Comparison of ENCODE assay signal across 11 cellular contexts in the genomic region with DNA sequence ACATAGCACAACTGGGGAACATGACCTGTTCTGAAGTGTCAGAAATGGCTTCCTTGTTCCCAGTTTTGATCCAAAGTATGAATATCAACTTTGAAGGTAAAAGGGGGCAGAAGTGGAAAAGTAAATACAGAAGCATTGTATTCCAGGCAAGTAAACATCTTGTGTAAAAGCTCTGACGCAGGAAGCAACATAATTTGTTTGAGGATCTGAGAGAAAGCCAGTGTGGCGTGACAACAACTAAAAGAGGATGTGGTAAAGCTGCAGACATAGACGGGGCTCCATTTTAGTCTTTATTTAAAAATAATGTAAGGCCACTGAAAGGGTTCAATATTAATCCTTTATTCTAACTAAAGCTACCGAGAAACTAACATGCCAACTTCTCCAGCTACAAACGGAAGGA.
DNase-seq lines count a peak whose midpoint lies in the region; ATAC-seq and TF ChIP-seq lines count a peak whose summit lies in the region.
"Had no signal": no experiment of that assay in that cellular context is flagged by ENCODE, and none has a peak within 500 bp of the region (broad histone marks: within the 10 kb centered on the region; RNA-seq: fewer than 3 reads in every experiment).

No MANE protein-coding gene starts in this region.

- H2AFZ ChIP-seq in OCI-LY1 (ENCODE audit: low read length), result peak overlapping the region; percentile 71

- no peak overlapping the region for H3K27ac Mint-ChIP-seq in activated CD8-positive, alpha-beta memory T cell treated with anti-CD3 and anti-CD28 coated beads, Interleukin-2, amount 10 ng/mL, durations not matched to agents 7 days and 5 days

- DNase-seq in GM10248 (ENCODE audit: extremely low spot score) (peak; percentile 23), mesenteric fat pad (ENCODE audit: low spot score) (no peak), retina (no peak)
- no peak for DNase-seq in activated CD8-positive, alpha-beta memory T cell treated with anti-CD3 and anti-CD28 coated beads, Interleukin-2, amount 10 ng/mL, durations not matched to agents 7 days and 5 days
- DNase-seq in activated T-cell treated with anti-CD3 and anti-CD28 coated beads, Interleukin-2, amount 50 U/mL, for 4 hours, result no peak
- DNase-seq: DND-41, NCI-H1105, pancreas had no signal

- ATAC-seq in GM21447 (IDR thresholded peaks at IDR 0.05; ENCODE audit: unreplicated experiment) (peak; percentile 99), HG03442 (IDR thresholded peaks at IDR 0.05; ENCODE audit: unreplicated experiment) (peak; percentile 99)
- no peak for ATAC-seq in activated CD8-positive, alpha-beta memory T cell treated with anti-CD3 and anti-CD28 coated beads, Interleukin-2, amount 10 ng/mL, durations not matched to agents 7 days and 5 days
- ATAC-seq in activated T-cell treated with anti-CD3 and anti-CD28 coated beads, Interleukin-2, amount 50 U/mL, for 4 hours, result no peak

- no peak for TF ChIP-seq CTCF in GM10248 (IDR thresholded peaks at IDR 0.05; ENCODE audit: control extremely low read depth, extremely low read depth, low read depth, missing control alignments)
- TF ChIP-seq CTCF in OCI-LY1 (IDR thresholded peaks at IDR 0.05; ENCODE audit: low read length), result no peak

- H3K36me3 ChIP-seq in OCI-LY1 (ENCODE audit: insufficient read depth, low read length), result no peaks in the 10 kb centered on the region
- H3K36me3 ChIP-seq: pancreas had no signal

- H3K27ac ChIP-seq in OCI-LY1 (ENCODE audit: low read depth, low read length, poor library complexity, severe bottlenecking), result peak overlapping the region; percentile 35
- H3K27ac ChIP-seq: pancreas had no signal

- no peak overlapping the region for H3K4me3 Mint-ChIP-seq in activated CD8-positive, alpha-beta memory T cell treated with anti-CD3 and anti-CD28 coated beads, Interleukin-2, amount 10 ng/mL, durations not matched to agents 7 days and 5 days
- H3K4me3 Mint-ChIP-seq in activated T-cell treated with anti-CD3 and anti-CD28 coated beads, Interleukin-2, amount 50 U/mL, for 4 hours, result no peak overlapping the region

- peak overlapping the region; percentile 37; the same call in 1 of the 2 replicates for H3K4me2 ChIP-seq in OCI-LY1 (ENCODE audit: low read length)

- no peaks in the 10 kb centered on the region for H3K36me3 Mint-ChIP-seq in activated CD8-positive, alpha-beta memory T cell treated with anti-CD3 and anti-CD28 coated beads, Interleukin-2, amount 10 ng/mL, durations not matched to agents 7 days and 5 days
- H3K36me3 Mint-ChIP-seq in activated T-cell treated with anti-CD3 and anti-CD28 coated beads, Interleukin-2, amount 50 U/mL, for 4 hours (ENCODE audit: insufficient read depth), result no peaks in the 10 kb centered on the region

- H4K20me1 ChIP-seq in OCI-LY1 (ENCODE audit: insufficient read depth, low read length), result no peaks in the 10 kb centered on the region

- POLR2A ChIA-PET in GM10248 (lab: Yijun Ruan, JAX), result no interaction called here

- H3K9me3 ChIP-seq in OCI-LY1 (ENCODE audit: low read length), result no peaks in the 10 kb centered on the region
- H3K9me3 ChIP-seq: pancreas had no signal

- no peaks in the 10 kb centered on the region for H3F3A ChIP-seq in OCI-LY1 (ENCODE audit: insufficient read depth, low read length)

- H3K27me3 Mint-ChIP-seq in activated CD8-positive, alpha-beta memory T cell treated with anti-CD3 and anti-CD28 coated beads, Interleukin-2, amount 10 ng/mL, durations not matched to agents 7 days and 5 days, result no peaks in the 10 kb centered on the region
- H3K27me3 Mint-ChIP-seq in activated T-cell treated with anti-CD3 and anti-CD28 coated beads, Interleukin-2, amount 50 U/mL, for 4 hours (ENCODE audit: low read depth), result no peaks in the 10 kb centered on the region

- H3K9me3 Mint-ChIP-seq in activated CD8-positive, alpha-beta memory T cell treated with anti-CD3 and anti-CD28 coated beads, Interleukin-2, amount 10 ng/mL, durations not matched to agents 7 days and 5 days (ENCODE audit: low read depth), result no peaks in the 10 kb centered on the region
- H3K9me3 Mint-ChIP-seq in activated T-cell treated with anti-CD3 and anti-CD28 coated beads, Interleukin-2, amount 50 U/mL, for 4 hours, result peaks cover 6% of the 10 kb centered on the region

- no peak overlapping the region for H3K4me3 ChIP-seq in OCI-LY1 (ENCODE audit: low read depth, low read length, poor library complexity, severe bottlenecking)
- H3K4me3 ChIP-seq: pancreas had no signal

- CTCF ChIA-PET in GM10248 (lab: Yijun Ruan, JAX), result interaction anchor here (0.8 kb wide), 1 partner anchor 8 kb away, joined by 3 read pairs; no protein-coding TSS in a partner anchor
- CTCF ChIA-PET in activated CD8-positive, alpha-beta memory T cell treated with anti-CD3 and anti-CD28 coated beads, Interleukin-2, amount 10 ng/mL, durations not matched to agents 7 days and 5 days (lab: Charles Lee), result no interaction called here

- no peaks in the 10 kb centered on the region for H3K79me2 ChIP-seq in OCI-LY1 (ENCODE audit: insufficient read depth, low read length)

- H3K4me1 ChIP-seq in OCI-LY1 (ENCODE audit: insufficient read depth, low read length, severe bottlenecking), result peaks cover 13% of the 10 kb centered on the region
- H3K4me1 ChIP-seq: pancreas had no signal

- no peak overlapping the region for H3K9ac ChIP-seq in OCI-LY1 (ENCODE audit: low read length)

- H3K4me1 Mint-ChIP-seq in activated CD8-positive, alpha-beta memory T cell treated with anti-CD3 and anti-CD28 coated beads, Interleukin-2, amount 10 ng/mL, durations not matched to agents 7 days and 5 days, result no peaks in the 10 kb centered on the region
- no peaks in the 10 kb centered on the region for H3K4me1 Mint-ChIP-seq in activated T-cell treated with anti-CD3 and anti-CD28 coated beads, Interleukin-2, amount 50 U/mL, for 4 hours (ENCODE audit: low read depth)

- no peaks in the 10 kb centered on the region for H3K27me3 ChIP-seq in OCI-LY1 (ENCODE audit: insufficient read depth, low read length)
- H3K27me3 ChIP-seq: pancreas had no signal

- H3K9me2 ChIP-seq in OCI-LY1 (ENCODE audit: low read depth, low read length), result no peaks in the 10 kb centered on the region

Comparison
In these comparisons a context has a peak if more than half of its experiments do, and no peak if none do; other contexts are left out.
1. ATAC-seq: peak in GM21447 (single experiment) and HG03442 (single experiment); none in activated CD8-positive, alpha-beta memory T cell treated with anti-CD3 and anti-CD28 coated beads, Interleukin-2, amount 10 ng/mL, durations not matched to agents 7 days and 5 days (single experiment) and activated T-cell treated with anti-CD3 and anti-CD28 coated beads, Interleukin-2, amount 50 U/mL, for 4 hours (0 of 2).